In genomic region chr1:182235604-182235951, GRCh38 we compare ENCODE assay signal across 15 cellular contexts.
DNase-seq lines count a peak whose midpoint lies in the region; ATAC-seq and TF ChIP-seq lines count a peak whose summit lies in the region.
"Had no signal": no experiment of that assay in that cellular context is flagged by ENCODE, and none has a peak within 500 bp of the region (broad histone marks: within the 10 kb centered on the region; RNA-seq: fewer than 3 reads in every experiment).

No MANE protein-coding gene starts in this region.

- no peaks in the 10 kb centered on the region for H3K79me2 ChIP-seq in hepatocyte
- no peaks in the 10 kb centered on the region for H3K79me2 ChIP-seq in SK-N-SH (ENCODE audit: insufficient read depth)

- intact Hi-C loops in heart left ventricle (cut with DNase I), result loop anchor here in 1 of 10 donors (10.0 kb wide), 1 partner anchor 129 kb away; no protein-coding TSS in a partner anchor
- intact Hi-C loops in Right ventricle myocardium superior (cut with DNase I), result no loop called here

- no peak for TF ChIP-seq RAD21 in SK-N-SH (IDR thresholded peaks at IDR 0.05; ENCODE audit: low read length)

- WGBS in heart left ventricle, 4 donors, result 67 to 86% (median 73%) methylated on average over 2 of the region's 2 CpGs
- WGBS in hepatocyte (ENCODE audit: low lambda C conversion rate, missing lambda C conversion rate), result 65% methylated on average over 2 of the region's 2 CpGs
- WGBS in SK-N-SH (ENCODE audit: low lambda C conversion rate), result 13% methylated on average over 2 of the region's 2 CpGs

- CTCF ChIA-PET in SK-N-SH (lab: Yijun Ruan, JAX), result interaction anchor here (1.0 to 2.0 kb wide), 2 partner anchors 10 to 92 kb away, joined by 3 to 10 read pairs; no protein-coding TSS in a partner anchor

- H3K27me3 ChIP-seq in heart left ventricle, result no peaks in the 10 kb centered on the region
- no peaks in the 10 kb centered on the region for H3K27me3 ChIP-seq in hepatocyte
- H3K27me3 ChIP-seq in SK-N-SH (ENCODE audit: insufficient read depth), result no peaks in the 10 kb centered on the region
- H3K27me3 ChIP-seq: ascending aorta, esophagus muscularis mucosa, MG63, upper lobe of left lung had no signal

- H3K4me2 ChIP-seq in hepatocyte (no peak overlapping the region), SK-N-SH (no peak overlapping the region)

- no peak overlapping the region for H3K9ac ChIP-seq in SK-N-SH

- H3K9me3 ChIP-seq in heart left ventricle (no peaks in the 10 kb centered on the region), hepatocyte (ENCODE audit: low read depth) (no peaks in the 10 kb centered on the region), SK-N-SH (no peaks in the 10 kb centered on the region)
- H3K9me3 ChIP-seq: ascending aorta, esophagus muscularis mucosa, MG63, upper lobe of left lung had no signal

- peak overlapping the region in 9 of 12 donors; percentile 13 to 67 (median 33) for H3K27ac ChIP-seq in heart left ventricle
- H3K27ac ChIP-seq in hepatocyte, result peak overlapping the region; percentile 73
- peak overlapping the region; percentile 70 for H3K27ac ChIP-seq in temporal lobe (ENCODE audit: low read depth, low read length)
- no peak overlapping the region for H3K27ac ChIP-seq in SK-N-SH (ENCODE audit: low read depth in 2 of 2, low read length in 1 of 2)
- H3K27ac ChIP-seq: ascending aorta, esophagus muscularis mucosa had no signal

- H3K9me2 ChIP-seq in hepatocyte (replicated peaks; ENCODE audit: insufficient read depth) (no peaks in the 10 kb centered on the region), SK-N-SH (no peaks in the 10 kb centered on the region)

- no peak for TF ChIP-seq POLR2A in heart left ventricle (IDR thresholded peaks at IDR 0.05)

- TF ChIP-seq CTCF in heart left ventricle (IDR thresholded peaks at IDR 0.05) (no peak), hepatocyte (IDR thresholded peaks at IDR 0.05; ENCODE audit: poor library complexity) (no peak), SK-N-SH (IDR thresholded peaks at IDR 0.05) (no peak)

- H3K4me1 ChIP-seq in heart left ventricle (peaks cover 0 to 25% (median 5%) of the 10 kb centered on the region in 12 donors), hepatocyte (ENCODE audit: insufficient read depth) (peaks cover 12% of the 10 kb centered on the region), SK-N-SH (ENCODE audit: control insufficient read depth in 1 of 2, insufficient read depth in 2 of 2, low read depth in 1 of 2, low read length in 1 of 2) (peaks cover 0 to 7% of the 10 kb centered on the region in 2 experiments; a peak in 1 of 4 replicates)
- H3K4me1 ChIP-seq: ascending aorta had no signal

- H2AFZ ChIP-seq in hepatocyte, result no peak overlapping the region
- no peak overlapping the region for H2AFZ ChIP-seq in SK-N-SH (ENCODE audit: low read depth)

- H3K4me3 ChIP-seq in heart left ventricle (no peak overlapping the region), hepatocyte (no peak overlapping the region), SK-N-SH (ENCODE audit: low read depth in 2 of 2, low read length in 1 of 2) (no peak overlapping the region)
- H3K4me3 ChIP-seq: ascending aorta, esophagus muscularis mucosa, MG63, upper lobe of left lung had no signal

- H3K36me3 ChIP-seq in heart left ventricle (no peaks in the 10 kb centered on the region), hepatocyte (replicated peaks; ENCODE audit: insufficient read depth, low read depth) (no peaks in the 10 kb centered on the region), SK-N-SH (replicated peaks in 1 of 2; ENCODE audit: control insufficient read depth in 1 of 2, insufficient read depth in 2 of 2, low read length in 1 of 2) (no peaks in the 10 kb centered on the region)
- H3K36me3 ChIP-seq: ascending aorta, esophagus muscularis mucosa, MG63, upper lobe of left lung had no signal

- H4K20me1 ChIP-seq in hepatocyte (ENCODE audit: insufficient read depth, poor library complexity, severe bottlenecking) (no peaks in the 10 kb centered on the region), SK-N-SH (ENCODE audit: insufficient read depth) (no peaks in the 10 kb centered on the region)

- no peak for ATAC-seq in heart left ventricle
- no peak for ATAC-seq in Right ventricle myocardium superior (ENCODE audit: poor library complexity)
- ATAC-seq: activated CD8-positive, alpha-beta memory T cell treated with anti-CD3 and anti-CD28 coated beads, Interleukin-2, amount 10 ng/mL, durations not matched to agents 7 days and 5 days had no signal

- no peaks in the 10 kb centered on the region for H3F3A ChIP-seq in SK-N-SH (replicated peaks; ENCODE audit: insufficient read depth)

- TF ChIP-seq EP300 in SK-N-SH (IDR thresholded peaks at IDR 0.05; ENCODE audit: borderline replicate concordance in 1 of 2, low read depth in 1 of 2, low read length in 1 of 2), result no peak

- POLR2A ChIA-PET in SK-N-SH (lab: Yijun Ruan, JAX), result no interaction called here

- no peak for DNase-seq in heart left ventricle
- DNase-seq in Right ventricle myocardium superior, result no peak
- peak; percentile 48 for DNase-seq in OCI-M1 (lab: John Stamatoyannopoulos, UW)
- DNase-seq in hepatocyte (ENCODE audit: low spot score), result no peak
- no peak for DNase-seq in stimulated activated CD4-positive, alpha-beta T cell treated with anti-CD3 and anti-CD28 coated beads, Interleukin-2, amount 100 ng/mL, for 24 hours
- DNase-seq in NCI-H2196 treated with DMSO at 0.1 percent for 48 hours (lab: John Stamatoyannopoulos, UW; ENCODE audit: unreplicated experiment), result no peak
- no peak for DNase-seq in SK-N-SH
- DNase-seq: activated B cell treated with CpG ODN at 0.5 μM for 24 hours; activated CD8-positive, alpha-beta memory T cell treated with anti-CD3 and anti-CD28 coated beads, Interleukin-2, amount 10 ng/mL, durations not matched to agents 7 days and 5 days; activated gamma-delta T cell treated with Interleukin-2 at 50 U/mL for 16 hours; MG63 had no signal

TF ChIP-seq in SK-N-SH, 30 proteins besides CTCF, POLR2A, EP300 and RAD21:
- TF ChIP-seq PBX3 (IDR thresholded peaks at IDR 0.05), result no peak
- no peak for TF ChIP-seq SIN3A (IDR thresholded peaks at IDR 0.05; ENCODE audit: borderline replicate concordance, low read depth, low read length)
- TF ChIP-seq ZBTB33 (IDR thresholded peaks at IDR 0.05; ENCODE audit: borderline replicate concordance, low read depth), result no peak
- TF ChIP-seq RXRA (IDR thresholded peaks at IDR 0.05; ENCODE audit: borderline replicate concordance, low read depth), result no peak
- no peak for TF ChIP-seq TCF12 (IDR thresholded peaks at IDR 0.05)
- TF ChIP-seq EZH2phosphoT487 (IDR thresholded peaks at IDR 0.05; ENCODE audit: borderline replicate concordance, low read depth), result no peak
- no peak for TF ChIP-seq NFIC (IDR thresholded peaks at IDR 0.05; ENCODE audit: borderline replicate concordance)
- TF ChIP-seq RCOR1 (IDR thresholded peaks at IDR 0.05; ENCODE audit: low read length), result no peak
- no peak for TF ChIP-seq RFX5 (IDR thresholded peaks at IDR 0.05; ENCODE audit: low read length)
- TF ChIP-seq TAF1 (IDR thresholded peaks at IDR 0.05; ENCODE audit: borderline replicate concordance, low read depth, low read length), result no peak
- TF ChIP-seq MAX (IDR thresholded peaks at IDR 0.05; ENCODE audit: low read depth), result no peak
- TF ChIP-seq GABPA (IDR thresholded peaks at IDR 0.05; ENCODE audit: low read depth), result no peak
- no peak for TF ChIP-seq ELF1 (IDR thresholded peaks at IDR 0.05)
- no peak for TF ChIP-seq USF2 (IDR thresholded peaks at IDR 0.05; ENCODE audit: borderline replicate concordance, low read depth, low read length)

Comparison
In these comparisons a context has a peak if more than half of its experiments do, and no peak if none do; other contexts are left out.
1. H3K27ac ChIP-seq: peak in heart left ventricle (9 of 12), hepatocyte (single experiment) and temporal lobe (single experiment); none in SK-N-SH (0 of 2).